In the genomic region with DNA sequence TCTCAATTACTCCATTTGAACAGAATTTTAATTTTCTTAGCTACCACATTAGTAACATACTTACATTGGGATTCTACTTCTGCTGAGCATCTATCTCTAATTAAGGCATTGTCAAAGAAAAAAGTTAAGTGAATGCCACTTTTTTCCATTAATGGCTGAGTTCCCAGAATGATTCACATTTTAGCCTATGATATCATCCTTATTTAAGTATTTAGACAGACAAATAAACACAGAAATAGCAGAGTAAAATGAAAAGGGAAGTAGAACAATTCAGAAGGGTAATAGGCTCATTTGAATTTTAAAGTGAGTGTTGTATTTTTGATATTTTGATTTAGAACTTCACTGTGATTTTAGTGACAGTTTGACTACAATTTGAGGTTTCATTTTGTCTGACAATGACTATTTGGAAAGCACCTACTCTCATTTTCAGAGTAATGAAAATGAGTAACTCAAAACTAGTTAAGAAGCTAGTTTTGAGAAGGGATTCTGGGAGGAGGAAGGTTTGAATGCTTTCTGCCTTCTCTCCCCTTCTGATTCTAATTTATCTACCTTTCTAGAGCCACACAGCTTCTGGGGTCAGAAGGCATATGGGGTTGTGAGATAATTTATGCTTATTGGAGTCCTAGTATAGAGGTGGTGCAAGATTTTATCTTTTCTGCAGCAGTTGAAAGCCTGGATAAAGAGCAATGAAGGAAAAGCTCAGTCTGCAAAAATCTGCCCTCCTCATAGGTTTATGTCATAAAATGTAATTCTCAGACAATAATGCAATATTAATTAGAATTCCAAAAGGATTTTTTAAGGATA, we compare ENCODE assay signal across 8 cellular contexts. TPM values are rescaled to one million over a fixed set of nuclear protein-coding genes. Genes with fewer than 3 reads are reported as not detected.
DNase-seq lines count a peak whose midpoint lies in the region; ATAC-seq, FAIRE-seq and TF ChIP-seq lines count a peak whose summit lies in the region.

No MANE protein-coding gene starts in this region.

- no peaks in the 10 kb centered on the region for H3K27me3 ChIP-seq in colonic mucosa

- no peak overlapping the region for H3K4me3 Mint-ChIP-seq in activated T-cell treated with anti-CD3 and anti-CD28 coated beads, Interleukin-2, amount 50 U/mL, for 4 hours
- no peak overlapping the region for H3K4me3 Mint-ChIP-seq in WTC11

- H3K36me3 ChIP-seq in kidney (ENCODE audit: control insufficient read depth in 1 of 2, insufficient read depth in 2 of 2, low read length in 2 of 2) (peaks cover 0 to 2% of the 10 kb centered on the region in 2 donors), colonic mucosa (no peaks in the 10 kb centered on the region)

- TF ChIP-seq CTCF in WTC11 (IDR thresholded peaks at IDR 0.05) (no peak), kidney (IDR thresholded peaks at IDR 0.05; ENCODE audit: borderline replicate concordance, extremely low read depth, insufficient read depth) (no peak), colonic mucosa (IDR thresholded peaks at IDR 0.05) (no peak)

- H3K27me3 Mint-ChIP-seq in activated T-cell treated with anti-CD3 and anti-CD28 coated beads, Interleukin-2, amount 50 U/mL, for 4 hours (ENCODE audit: low read depth) = no peaks in the 10 kb centered on the region
- H3K27me3 Mint-ChIP-seq in WTC11 (ENCODE audit: low read depth) = no peaks in the 10 kb centered on the region

- 0 out of 2 replicates have a peak overlapping the region, but pooled peaks have one; percentile 27 for H3K27ac Mint-ChIP-seq in WTC11

- CTCF ChIA-PET in WTC11 (lab: Charles Lee) = interaction anchor here (1.3 kb wide), 1 partner anchor 122 kb away, joined by 3 read pairs; no protein-coding TSS in a partner anchor

- H3K9ac ChIP-seq in kidney (ENCODE audit: low read length in 2 of 2) (no peak overlapping the region), colonic mucosa (ENCODE audit: low read depth in 2 of 2, low read length in 2 of 2) (no peak overlapping the region)

- no peak for FAIRE-seq in kidney (lab: Jason Lieb, UNC)

- H3K4me1 ChIP-seq in kidney (ENCODE audit: control insufficient read depth in 1 of 2, insufficient read depth in 1 of 2, low read depth in 1 of 2, low read length in 2 of 2) (peaks cover 6 to 18% of the 10 kb centered on the region in 2 donors), colonic mucosa (no peaks in the 10 kb centered on the region)

- POLR2A ChIA-PET in WTC11 (lab: Charles Lee) = no interaction called here

- H3K27ac ChIP-seq in kidney (ENCODE audit: low read depth in 2 of 2, low read length in 2 of 2) (peak overlapping the region; percentile 19 to 87), colonic mucosa (no peak overlapping the region)

- intact Hi-C loops in kidney (cut with DNase I) (no loop called here), colonic mucosa (cut with DNase I) (no loop called here)

- no peak for DNase-seq in activated T-cell treated with anti-CD3 and anti-CD28 coated beads, Interleukin-2, amount 50 U/mL, for 4 hours
- DNase-seq in activated T-cell treated with anti-CD3 and anti-CD28 coated beads, Interleukin-2, amount 50 U/mL, for 48 hours = no peak
- DNase-seq in WTC11 (ENCODE audit: low spot score) (no peak), kidney (no peak), colonic mucosa (no peak), NCI-H1417 (lab: John Stamatoyannopoulos, UW) (no peak), GOT3 (lab: John Stamatoyannopoulos, UW) (no peak)

- no peaks in the 10 kb centered on the region for H3K9me3 Mint-ChIP-seq in activated T-cell treated with anti-CD3 and anti-CD28 coated beads, Interleukin-2, amount 50 U/mL, for 4 hours
- no peaks in the 10 kb centered on the region for H3K9me3 Mint-ChIP-seq in WTC11

- peaks cover 34% of the 10 kb centered on the region for H3K4me1 Mint-ChIP-seq in activated T-cell treated with anti-CD3 and anti-CD28 coated beads, Interleukin-2, amount 50 U/mL, for 4 hours (ENCODE audit: low read depth)
- H3K4me1 Mint-ChIP-seq in WTC11 = peaks cover 22% of the 10 kb centered on the region

- H3K4me3 ChIP-seq in kidney (ENCODE audit: low read length in 2 of 2) (peak overlapping the region; percentile 15 to 19), colonic mucosa (no peak overlapping the region)

- ATAC-seq in activated T-cell treated with anti-CD3 and anti-CD28 coated beads, Interleukin-2, amount 50 U/mL, for 4 hours = peak; percentile 90 to 93
- ATAC-seq in HG02943 (IDR thresholded peaks at IDR 0.05; ENCODE audit: low read depth, unreplicated experiment) (peak; percentile 64), WTC11 (no peak)

- H3K9me3 ChIP-seq in kidney (ENCODE audit: control insufficient read depth in 1 of 2, low read length in 2 of 2) (no peaks in the 10 kb centered on the region), colonic mucosa (no peaks in the 10 kb centered on the region)

- peaks cover 25% of the 10 kb centered on the region for H3K36me3 Mint-ChIP-seq in activated T-cell treated with anti-CD3 and anti-CD28 coated beads, Interleukin-2, amount 50 U/mL, for 4 hours (ENCODE audit: insufficient read depth)
- H3K36me3 Mint-ChIP-seq in WTC11 = no peaks in the 10 kb centered on the region

TF ChIP-seq in WTC11, 78 proteins besides CTCF, POLR2A, EP300 and RAD21:
- TF ChIP-seq FOXK1 (CRISPR knock-in tag; IDR thresholded peaks at IDR 0.05) (no peak), ZBTB21 (CRISPR knock-in tag; IDR thresholded peaks at IDR 0.05; ENCODE audit: borderline replicate concordance) (no peak), SMAD4 (CRISPR knock-in tag; IDR thresholded peaks at IDR 0.05) (no peak), NFATC4 (CRISPR knock-in tag; IDR thresholded peaks at IDR 0.05) (no peak), ETV6 (CRISPR knock-in tag; IDR thresholded peaks at IDR 0.05) (no peak), CBFB (CRISPR knock-in tag; IDR thresholded peaks at IDR 0.05; ENCODE audit: low read depth) (no peak), SOX15 (CRISPR knock-in tag; IDR thresholded peaks at IDR 0.05) (no peak), KAT7 (CRISPR knock-in tag; IDR thresholded peaks at IDR 0.05; ENCODE audit: borderline replicate concordance) (no peak)
- TF ChIP-seq, protein P1, sequence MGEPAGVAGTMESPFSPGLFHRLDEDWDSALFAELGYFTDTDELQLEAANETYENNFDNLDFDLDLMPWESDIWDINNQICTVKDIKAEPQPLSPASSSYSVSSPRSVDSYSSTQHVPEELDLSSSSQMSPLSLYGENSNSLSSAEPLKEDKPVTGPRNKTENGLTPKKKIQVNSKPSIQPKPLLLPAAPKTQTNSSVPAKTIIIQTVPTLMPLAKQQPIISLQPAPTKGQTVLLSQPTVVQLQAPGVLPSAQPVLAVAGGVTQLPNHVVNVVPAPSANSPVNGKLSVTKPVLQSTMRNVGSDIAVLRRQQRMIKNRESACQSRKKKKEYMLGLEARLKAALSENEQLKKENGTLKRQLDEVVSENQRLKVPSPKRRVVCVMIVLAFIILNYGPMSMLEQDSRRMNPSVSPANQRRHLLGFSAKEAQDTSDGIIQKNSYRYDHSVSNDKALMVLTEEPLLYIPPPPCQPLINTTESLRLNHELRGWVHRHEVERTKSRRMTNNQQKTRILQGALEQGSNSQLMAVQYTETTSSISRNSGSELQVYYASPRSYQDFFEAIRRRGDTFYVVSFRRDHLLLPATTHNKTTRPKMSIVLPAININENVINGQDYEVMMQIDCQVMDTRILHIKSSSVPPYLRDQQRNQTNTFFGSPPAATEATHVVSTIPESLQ (CRISPR knock-in tag; IDR thresholded peaks at IDR 0.05) = no peak
- TF ChIP-seq, protein P2, sequence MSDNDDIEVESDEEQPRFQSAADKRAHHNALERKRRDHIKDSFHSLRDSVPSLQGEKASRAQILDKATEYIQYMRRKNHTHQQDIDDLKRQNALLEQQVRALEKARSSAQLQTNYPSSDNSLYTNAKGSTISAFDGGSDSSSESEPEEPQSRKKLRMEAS (CRISPR knock-in tag; IDR thresholded peaks at IDR 0.05) = no peak
- TF ChIP-seq, protein P3, sequence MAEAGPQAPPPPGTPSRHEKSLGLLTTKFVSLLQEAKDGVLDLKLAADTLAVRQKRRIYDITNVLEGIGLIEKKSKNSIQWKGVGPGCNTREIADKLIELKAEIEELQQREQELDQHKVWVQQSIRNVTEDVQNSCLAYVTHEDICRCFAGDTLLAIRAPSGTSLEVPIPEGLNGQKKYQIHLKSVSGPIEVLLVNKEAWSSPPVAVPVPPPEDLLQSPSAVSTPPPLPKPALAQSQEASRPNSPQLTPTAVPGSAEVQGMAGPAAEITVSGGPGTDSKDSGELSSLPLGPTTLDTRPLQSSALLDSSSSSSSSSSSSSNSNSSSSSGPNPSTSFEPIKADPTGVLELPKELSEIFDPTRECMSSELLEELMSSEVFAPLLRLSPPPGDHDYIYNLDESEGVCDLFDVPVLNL (CRISPR knock-in tag; IDR thresholded peaks at IDR 0.05; ENCODE audit: borderline replicate concordance, low read depth) = no peak

RNA-seq across cellular contexts. Expression of a gene that starts 15.5 kb away (rescaled TPM):
- total RNA-seq in activated T-cell treated with anti-CD3 and anti-CD28 coated beads, Interleukin-2, amount 50 U/mL, for 4 hours = 10 to 100 TPM; 14.8 to 18.5 (median 16.9) TPM
- total RNA-seq in WTC11 (2021) = 20.7 to 27.5 TPM (median 26.7 TPM) in 3 replicates
- total RNA-seq in kidney = 50.9 TPM
- polyA plus RNA-seq in kidney (ENCODE audit: insufficient read depth, low read depth, low replicate concordance) = 116 TPM
- 10 to 100 TPM; 14.3 to 23.0 TPM for total RNA-seq in colonic mucosa
